Comparison of ENCODE assay signal across 8 cellular contexts in genomic region chr17:30332057-30332542, GRCh38. TPM values are rescaled to one million over a fixed set of nuclear protein-coding genes. Genes with fewer than 3 reads are reported as not detected.
DNase-seq lines count a peak whose midpoint lies in the region; ATAC-seq, FAIRE-seq and TF ChIP-seq lines count a peak whose summit lies in the region.

No MANE protein-coding gene starts in this region.

- H3K9ac ChIP-seq in kidney (ENCODE audit: low read length in 2 of 2), result no peak overlapping the region

- POLR2A ChIA-PET in activated CD8-positive, alpha-beta T cell treated with anti-CD3 and anti-CD28 coated beads, Interleukin-2, amount 10 ng/mL, durations not matched to agents 7 days and 5 days (lab: Charles Lee), result no interaction called here

- no peaks in the 10 kb centered on the region for H3K36me3 ChIP-seq in kidney (ENCODE audit: control insufficient read depth in 1 of 2, insufficient read depth in 2 of 2, low read length in 2 of 2)

- peaks cover 47% of the 10 kb centered on the region for H3K4me1 Mint-ChIP-seq in activated CD8-positive, alpha-beta T cell treated with anti-CD3 and anti-CD28 coated beads, Interleukin-2, amount 10 ng/mL, durations not matched to agents 7 days and 5 days (ENCODE audit: low read depth)

- peak; percentile 3 for FAIRE-seq in kidney (lab: Jason Lieb, UNC)

- peak; percentile 50 for ATAC-seq in HG03097 (IDR thresholded peaks at IDR 0.05; ENCODE audit: low FRiP score, unreplicated experiment)
- ATAC-seq in activated CD8-positive, alpha-beta T cell treated with anti-CD3 and anti-CD28 coated beads, Interleukin-2, amount 10 ng/mL, durations not matched to agents 7 days and 5 days, result peak; percentile 82

- peak overlapping the region; percentile 32 for H3K4me3 Mint-ChIP-seq in activated CD8-positive, alpha-beta T cell treated with anti-CD3 and anti-CD28 coated beads, Interleukin-2, amount 10 ng/mL, durations not matched to agents 7 days and 5 days

- H3K9me3 ChIP-seq in kidney (ENCODE audit: control insufficient read depth in 1 of 2, low read length in 2 of 2), result no peaks in the 10 kb centered on the region

- peaks cover 0 to 6% of the 10 kb centered on the region in 2 donors for H3K4me1 ChIP-seq in kidney (ENCODE audit: control insufficient read depth in 1 of 2, insufficient read depth in 1 of 2, low read depth in 1 of 2, low read length in 2 of 2)

- H3K27me3 Mint-ChIP-seq in activated CD8-positive, alpha-beta T cell treated with anti-CD3 and anti-CD28 coated beads, Interleukin-2, amount 10 ng/mL, durations not matched to agents 7 days and 5 days (ENCODE audit: low read depth), result peaks cover 6% of the 10 kb centered on the region

- H3K4me3 ChIP-seq in kidney (ENCODE audit: low read length in 2 of 2), result peak overlapping the region in 1 of 2 donors; percentile 3

- TF ChIP-seq CTCF in GM10266 (IDR thresholded peaks at IDR 0.05; ENCODE audit: control insufficient read depth, insufficient read depth, low read depth, missing control alignments) (no peak), kidney (IDR thresholded peaks at IDR 0.05; ENCODE audit: borderline replicate concordance, extremely low read depth, insufficient read depth) (no peak)

- peak overlapping the region; percentile 51 to 73 for H3K27ac ChIP-seq in kidney (ENCODE audit: low read depth in 2 of 2, low read length in 2 of 2)

- peak overlapping the region; percentile 83 for H3K27ac Mint-ChIP-seq in activated CD8-positive, alpha-beta T cell treated with anti-CD3 and anti-CD28 coated beads, Interleukin-2, amount 10 ng/mL, durations not matched to agents 7 days and 5 days

- DNase-seq in GM10266 (ENCODE audit: extremely low spot score) (peak; percentile 24), kidney (no peak), globus pallidus (ENCODE audit: low spot score) (no peak), amniotic stem cell (lab: John Stamatoyannopoulos, UW) (no peak), G401 (ENCODE audit: low spot score) (no peak), DMS53 treated with DMSO at 0.1 percent for 48 hours (lab: John Stamatoyannopoulos, UW; ENCODE audit: unreplicated experiment) (no peak)
- peak; percentile 61 for DNase-seq in activated CD8-positive, alpha-beta T cell treated with anti-CD3 and anti-CD28 coated beads, Interleukin-2, amount 10 ng/mL, durations not matched to agents 7 days and 5 days

- no peaks in the 10 kb centered on the region for H3K9me3 Mint-ChIP-seq in activated CD8-positive, alpha-beta T cell treated with anti-CD3 and anti-CD28 coated beads, Interleukin-2, amount 10 ng/mL, durations not matched to agents 7 days and 5 days (ENCODE audit: insufficient read depth)

- in situ Hi-C loops in G401 (cut with HindIII; ENCODE audit: low sequenced_read_pairs), result no loop called here

- intact Hi-C loops in kidney (cut with DNase I), result no loop called here

- no peaks in the 10 kb centered on the region for H3K36me3 Mint-ChIP-seq in activated CD8-positive, alpha-beta T cell treated with anti-CD3 and anti-CD28 coated beads, Interleukin-2, amount 10 ng/mL, durations not matched to agents 7 days and 5 days (ENCODE audit: low read depth)

- CTCF ChIA-PET in activated CD8-positive, alpha-beta T cell treated with anti-CD3 and anti-CD28 coated beads, Interleukin-2, amount 10 ng/mL, durations not matched to agents 7 days and 5 days (lab: Charles Lee), result interaction anchor here (0.7 to 2.6 kb wide), 3 partner anchors 9 to 227 kb away, joined by 3 to 14 read pairs (median 4); no protein-coding TSS in a partner anchor

RNA-seq across cellular contexts. Expression of gene TMIGD1, which starts 1.8 kb away (rescaled TPM):
- not detected for total RNA-seq in activated CD8-positive, alpha-beta T cell treated with anti-CD3 and anti-CD28 coated beads, Interleukin-2, amount 10 ng/mL, durations not matched to agents 7 days and 5 days
- not detected for total RNA-seq in kidney
- 0.90 TPM for polyA plus RNA-seq in kidney (ENCODE audit: insufficient read depth, low read depth, low replicate concordance)
- not detected in 2 replicates for total RNA-seq in G401 (2014; rRNA removed; shearing (Covaris generic))

RNA-seq across cellular contexts. Expression of gene BLMH, which starts 40.4 kb away (rescaled TPM):
- 10 to 100 TPM; 57.9 to 61.1 TPM for total RNA-seq in activated CD8-positive, alpha-beta T cell treated with anti-CD3 and anti-CD28 coated beads, Interleukin-2, amount 10 ng/mL, durations not matched to agents 7 days and 5 days
- 32.5 TPM for total RNA-seq in kidney
- polyA plus RNA-seq in kidney (ENCODE audit: insufficient read depth, low read depth, low replicate concordance), result 30.5 TPM
- total RNA-seq in G401 (2014; rRNA removed; shearing (Covaris generic)), result 47.0 TPM in 2 replicates

RNA-seq across cellular contexts. Expression of gene CPD, which starts 46.6 kb away (rescaled TPM):
- 10 to 100 TPM; 18.6 to 19.1 TPM for total RNA-seq in activated CD8-positive, alpha-beta T cell treated with anti-CD3 and anti-CD28 coated beads, Interleukin-2, amount 10 ng/mL, durations not matched to agents 7 days and 5 days
- 139 TPM for total RNA-seq in kidney
- polyA plus RNA-seq in kidney (ENCODE audit: insufficient read depth, low read depth, low replicate concordance), result 11.6 TPM
- 18.5 and 38.6 TPM in 2 replicates for total RNA-seq in G401 (2014; rRNA removed; shearing (Covaris generic))

Comparison
In these comparisons a context has a peak if more than half of its experiments do, and no peak if none do; other contexts are left out.
1. DNase-seq: peak in GM10266 (single experiment) and activated CD8-positive, alpha-beta T cell treated with anti-CD3 and anti-CD28 coated beads, Interleukin-2, amount 10 ng/mL, durations not matched to agents 7 days and 5 days (single experiment); none in kidney (single experiment), globus pallidus (single experiment), amniotic stem cell (single experiment), G401 (single experiment) and DMS53 treated with DMSO at 0.1 percent for 48 hours (single experiment).